Comparison of ENCODE assay signal across 3 cellular contexts in the genomic region with DNA sequence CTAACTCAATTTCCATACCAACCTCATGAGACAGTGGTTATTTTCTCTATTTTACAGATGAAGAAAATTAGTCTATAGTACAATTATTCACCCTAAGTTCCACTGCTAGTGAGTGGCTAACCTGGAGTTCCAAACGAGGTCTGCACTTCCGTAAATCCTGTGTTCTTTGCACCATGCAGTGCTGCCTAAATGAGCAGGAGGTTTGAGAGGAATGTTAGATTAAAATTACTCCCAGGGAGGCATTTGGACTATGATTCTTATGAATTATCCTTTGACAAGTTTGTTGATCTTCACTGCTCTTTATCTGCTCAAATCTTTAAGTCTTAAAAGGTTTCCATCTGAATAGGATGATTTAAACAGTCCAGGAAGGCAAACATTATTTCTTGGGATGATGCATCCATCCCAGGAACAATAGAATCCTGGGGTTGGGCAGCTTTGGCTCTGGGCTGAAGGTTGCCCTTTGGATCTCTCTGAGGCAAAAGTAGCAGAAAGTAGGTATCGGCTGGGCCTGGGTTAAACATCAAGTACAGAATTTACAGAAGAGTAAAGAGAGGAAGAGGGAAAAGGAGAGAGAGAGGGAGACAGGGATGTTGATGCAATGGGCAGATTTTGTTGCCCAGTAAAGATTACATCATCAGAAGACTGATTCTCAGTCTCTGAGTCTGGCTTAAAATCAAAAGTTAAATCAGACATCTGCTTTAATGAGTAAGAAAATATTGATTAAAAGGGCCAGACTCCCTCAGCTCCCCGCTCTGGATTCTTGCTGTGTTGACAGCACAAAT.
TF ChIP-seq lines count a peak whose summit lies in the region.

No MANE protein-coding gene starts in this region.

TF ChIP-seq in SK-N-SH treated with all-trans-retinoic acid at 6 μM for 48 hours, 23 proteins besides CTCF, POLR2A, EP300 and RAD21:
- TF ChIP-seq, protein P1, sequence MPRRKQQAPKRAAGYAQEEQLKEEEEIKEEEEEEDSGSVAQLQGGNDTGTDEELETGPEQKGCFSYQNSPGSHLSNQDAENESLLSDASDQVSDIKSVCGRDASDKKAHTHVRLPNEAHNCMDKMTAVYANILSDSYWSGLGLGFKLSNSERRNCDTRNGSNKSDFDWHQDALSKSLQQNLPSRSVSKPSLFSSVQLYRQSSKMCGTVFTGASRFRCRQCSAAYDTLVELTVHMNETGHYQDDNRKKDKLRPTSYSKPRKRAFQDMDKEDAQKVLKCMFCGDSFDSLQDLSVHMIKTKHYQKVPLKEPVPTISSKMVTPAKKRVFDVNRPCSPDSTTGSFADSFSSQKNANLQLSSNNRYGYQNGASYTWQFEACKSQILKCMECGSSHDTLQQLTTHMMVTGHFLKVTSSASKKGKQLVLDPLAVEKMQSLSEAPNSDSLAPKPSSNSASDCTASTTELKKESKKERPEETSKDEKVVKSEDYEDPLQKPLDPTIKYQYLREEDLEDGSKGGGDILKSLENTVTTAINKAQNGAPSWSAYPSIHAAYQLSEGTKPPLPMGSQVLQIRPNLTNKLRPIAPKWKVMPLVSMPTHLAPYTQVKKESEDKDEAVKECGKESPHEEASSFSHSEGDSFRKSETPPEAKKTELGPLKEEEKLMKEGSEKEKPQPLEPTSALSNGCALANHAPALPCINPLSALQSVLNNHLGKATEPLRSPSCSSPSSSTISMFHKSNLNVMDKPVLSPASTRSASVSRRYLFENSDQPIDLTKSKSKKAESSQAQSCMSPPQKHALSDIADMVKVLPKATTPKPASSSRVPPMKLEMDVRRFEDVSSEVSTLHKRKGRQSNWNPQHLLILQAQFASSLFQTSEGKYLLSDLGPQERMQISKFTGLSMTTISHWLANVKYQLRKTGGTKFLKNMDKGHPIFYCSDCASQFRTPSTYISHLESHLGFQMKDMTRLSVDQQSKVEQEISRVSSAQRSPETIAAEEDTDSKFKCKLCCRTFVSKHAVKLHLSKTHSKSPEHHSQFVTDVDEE (CRISPR knock-in tag; IDR thresholded peaks at IDR 0.05), result no peak
- TF ChIP-seq, protein P2, sequence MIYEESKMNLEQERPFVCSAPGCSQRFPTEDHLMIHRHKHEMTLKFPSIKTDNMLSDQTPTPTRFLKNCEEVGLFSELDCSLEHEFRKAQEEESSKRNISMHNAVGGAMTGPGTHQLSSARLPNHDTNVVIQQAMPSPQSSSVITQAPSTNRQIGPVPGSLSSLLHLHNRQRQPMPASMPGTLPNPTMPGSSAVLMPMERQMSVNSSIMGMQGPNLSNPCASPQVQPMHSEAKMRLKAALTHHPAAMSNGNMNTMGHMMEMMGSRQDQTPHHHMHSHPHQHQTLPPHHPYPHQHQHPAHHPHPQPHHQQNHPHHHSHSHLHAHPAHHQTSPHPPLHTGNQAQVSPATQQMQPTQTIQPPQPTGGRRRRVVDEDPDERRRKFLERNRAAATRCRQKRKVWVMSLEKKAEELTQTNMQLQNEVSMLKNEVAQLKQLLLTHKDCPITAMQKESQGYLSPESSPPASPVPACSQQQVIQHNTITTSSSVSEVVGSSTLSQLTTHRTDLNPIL (CRISPR knock-in tag; IDR thresholded peaks at IDR 0.05; ENCODE audit: low read depth), result no peak
- TF ChIP-seq ISL1 (CRISPR knock-in tag; IDR thresholded peaks at IDR 0.05), result peak; percentile 91
- no peak for TF ChIP-seq TCF4 (CRISPR knock-in tag; IDR thresholded peaks at IDR 0.05; ENCODE audit: borderline replicate concordance)
- TF ChIP-seq PPARA (CRISPR knock-in tag; IDR thresholded peaks at IDR 0.05; ENCODE audit: borderline replicate concordance), result no peak

TF ChIP-seq in SK-N-SH, 30 proteins besides CTCF, POLR2A, EP300 and RAD21:
- TF ChIP-seq, protein P3, sequence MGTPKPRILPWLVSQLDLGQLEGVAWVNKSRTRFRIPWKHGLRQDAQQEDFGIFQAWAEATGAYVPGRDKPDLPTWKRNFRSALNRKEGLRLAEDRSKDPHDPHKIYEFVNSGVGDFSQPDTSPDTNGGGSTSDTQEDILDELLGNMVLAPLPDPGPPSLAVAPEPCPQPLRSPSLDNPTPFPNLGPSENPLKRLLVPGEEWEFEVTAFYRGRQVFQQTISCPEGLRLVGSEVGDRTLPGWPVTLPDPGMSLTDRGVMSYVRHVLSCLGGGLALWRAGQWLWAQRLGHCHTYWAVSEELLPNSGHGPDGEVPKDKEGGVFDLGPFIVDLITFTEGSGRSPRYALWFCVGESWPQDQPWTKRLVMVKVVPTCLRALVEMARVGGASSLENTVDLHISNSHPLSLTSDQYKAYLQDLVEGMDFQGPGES (IDR thresholded peaks at IDR 0.05; ENCODE audit: low read depth, low read length), result no peak
- TF ChIP-seq TAF1 (IDR thresholded peaks at IDR 0.05; ENCODE audit: borderline replicate concordance, low read depth, low read length), result no peak
- TF ChIP-seq MXI1 (IDR thresholded peaks at IDR 0.05; ENCODE audit: low read depth, low read length), result no peak
- no peak for TF ChIP-seq GATA2 (CRISPR knock-in tag; IDR thresholded peaks at IDR 0.05)
- TF ChIP-seq MEF2A (IDR thresholded peaks at IDR 0.05; ENCODE audit: borderline replicate concordance, low read depth), result no peak
- TF ChIP-seq, protein P4, sequence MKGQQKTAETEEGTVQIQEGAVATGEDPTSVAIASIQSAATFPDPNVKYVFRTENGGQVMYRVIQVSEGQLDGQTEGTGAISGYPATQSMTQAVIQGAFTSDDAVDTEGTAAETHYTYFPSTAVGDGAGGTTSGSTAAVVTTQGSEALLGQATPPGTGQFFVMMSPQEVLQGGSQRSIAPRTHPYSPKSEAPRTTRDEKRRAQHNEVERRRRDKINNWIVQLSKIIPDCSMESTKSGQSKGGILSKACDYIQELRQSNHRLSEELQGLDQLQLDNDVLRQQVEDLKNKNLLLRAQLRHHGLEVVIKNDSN (IDR thresholded peaks at IDR 0.05; ENCODE audit: borderline replicate concordance, low read depth), result no peak
- no peak for TF ChIP-seq YY1 (IDR thresholded peaks at IDR 0.05; ENCODE audit: low read depth)
- TF ChIP-seq SIN3A (IDR thresholded peaks at IDR 0.05; ENCODE audit: borderline replicate concordance, low read depth, low read length), result no peak
- TF ChIP-seq POLR2AphosphoS5 (IDR thresholded peaks at IDR 0.05; ENCODE audit: low read depth, low read length), result no peak
- TF ChIP-seq EZH2phosphoT487 (IDR thresholded peaks at IDR 0.05; ENCODE audit: borderline replicate concordance, low read depth), result no peak
- TF ChIP-seq JUND (IDR thresholded peaks at IDR 0.05), result no peak
- TF ChIP-seq RCOR1 (IDR thresholded peaks at IDR 0.05; ENCODE audit: low read length), result no peak
- TF ChIP-seq RXRA (IDR thresholded peaks at IDR 0.05; ENCODE audit: borderline replicate concordance, low read depth), result no peak
- no peak for TF ChIP-seq ELF1 (IDR thresholded peaks at IDR 0.05)

TF ChIP-seq in HepG2, 621 proteins besides CTCF, POLR2A, EP300 and RAD21:
- TF ChIP-seq, protein P5, sequence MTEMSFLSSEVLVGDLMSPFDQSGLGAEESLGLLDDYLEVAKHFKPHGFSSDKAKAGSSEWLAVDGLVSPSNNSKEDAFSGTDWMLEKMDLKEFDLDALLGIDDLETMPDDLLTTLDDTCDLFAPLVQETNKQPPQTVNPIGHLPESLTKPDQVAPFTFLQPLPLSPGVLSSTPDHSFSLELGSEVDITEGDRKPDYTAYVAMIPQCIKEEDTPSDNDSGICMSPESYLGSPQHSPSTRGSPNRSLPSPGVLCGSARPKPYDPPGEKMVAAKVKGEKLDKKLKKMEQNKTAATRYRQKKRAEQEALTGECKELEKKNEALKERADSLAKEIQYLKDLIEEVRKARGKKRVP (CRISPR knock-in tag; IDR thresholded peaks at IDR 0.05), result peak in 1 of 2 experiments; percentile 35; a peak in 1 of 4 replicates
- no peak for TF ChIP-seq SMARCE1 (IDR thresholded peaks at IDR 0.05; ENCODE audit: borderline replicate concordance)
- peak; percentile 77 for TF ChIP-seq ATF7 (IDR thresholded peaks at IDR 0.05)
- no peak for TF ChIP-seq ATF7 (CRISPR knock-in tag; IDR thresholded peaks at IDR 0.05)
- TF ChIP-seq ONECUT2 (CRISPR knock-in tag; IDR thresholded peaks at IDR 0.05), result 0 out of 2 replicates have a peak, but pooled peaks have one; percentile 31
- no peak for TF ChIP-seq NFYC (CRISPR knock-in tag; IDR thresholded peaks at IDR 0.05)
- TF ChIP-seq NFE2L1 (CRISPR knock-in tag; IDR thresholded peaks at IDR 0.05; ENCODE audit: borderline replicate concordance), result no peak
- peak; percentile 46; the same call in 1 of the 2 replicates for TF ChIP-seq KAT2B (IDR thresholded peaks at IDR 0.05; ENCODE audit: borderline replicate concordance, low read depth, low read length)
